Comparison of ENCODE assay signal across 12 cellular contexts in the genomic region with DNA sequence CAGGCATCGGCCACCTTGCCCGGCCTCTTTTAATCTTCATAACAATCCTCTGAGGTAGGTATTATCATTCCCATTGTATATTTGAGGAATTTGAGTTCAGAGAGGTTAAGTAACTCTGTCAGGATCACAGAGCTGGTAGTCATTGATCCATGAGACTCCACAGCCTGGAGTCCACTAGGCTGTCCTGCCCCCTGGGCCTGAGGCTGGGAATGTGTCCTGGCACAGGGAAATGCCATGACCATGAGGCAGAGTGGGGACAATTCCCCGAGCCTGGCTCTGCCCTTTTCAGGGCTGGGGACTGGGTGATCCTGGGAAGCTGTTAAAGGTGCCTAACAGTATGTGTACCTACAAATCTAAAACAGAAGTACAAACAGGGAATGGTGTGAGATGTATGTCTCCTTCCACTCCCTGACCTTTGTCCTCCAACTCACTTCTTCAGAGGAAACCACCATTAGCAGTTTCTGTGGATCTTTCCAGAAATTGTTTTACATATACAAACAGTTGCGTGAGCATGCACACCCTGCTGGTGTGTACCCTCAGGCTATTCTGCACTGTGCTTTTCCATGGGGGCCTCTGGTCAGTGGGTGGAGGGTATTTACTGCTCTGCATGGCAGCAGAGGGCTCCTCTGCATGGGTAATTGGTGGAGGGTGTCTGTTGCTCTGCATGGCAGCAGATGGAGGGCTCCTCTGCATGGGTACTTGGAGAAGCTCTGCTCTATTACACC. TPM values are rescaled to one million over a fixed set of nuclear protein-coding genes. Genes with fewer than 3 reads are reported as not detected.
DNase-seq lines count a peak whose midpoint lies in the region; ATAC-seq, FAIRE-seq and TF ChIP-seq lines count a peak whose summit lies in the region.
"Had no signal": no experiment of that assay in that cellular context is flagged by ENCODE, and none has a peak within 500 bp of the region (broad histone marks: within the 10 kb centered on the region; RNA-seq: fewer than 3 reads in every experiment).

No MANE protein-coding gene starts in this region.

- H3K36me3 Mint-ChIP-seq in Caco-2 (ENCODE audit: insufficient read depth, unreplicated experiment) (peaks cover 38% of the 10 kb centered on the region), astrocyte (ENCODE audit: low read depth, unreplicated experiment) (peaks cover 7% of the 10 kb centered on the region)
- H3K36me3 Mint-ChIP-seq in activated T-cell treated with anti-CD3 and anti-CD28 coated beads, Interleukin-2, amount 50 U/mL, for 72 hours (ENCODE audit: insufficient read depth in 2 of 2), result no peaks in the 10 kb centered on the region

- H3K18ac ChIP-seq in mesenchymal stem cell (ENCODE audit: low read depth in 1 of 2, low read length in 2 of 2), result no peak overlapping the region

- H3K4me2 ChIP-seq in A549, result no peak overlapping the region
- H3K4me2 ChIP-seq in astrocyte (ENCODE audit: low read length), result no peak overlapping the region
- H3K4me2 ChIP-seq in mesenchymal stem cell (ENCODE audit: low read length, poor library complexity, severe bottlenecking), result no peak overlapping the region

- H3K4me3 ChIP-seq in A549, result no peak overlapping the region
- H3K4me3 ChIP-seq in Caco-2 (ENCODE audit: low read depth, low read length), result no peak overlapping the region
- no peak overlapping the region for H3K4me3 ChIP-seq in astrocyte (ENCODE audit: insufficient read depth, low read depth, low read length)
- H3K4me3 ChIP-seq in mesenchymal stem cell (ENCODE audit: insufficient read depth in 1 of 2, low read depth in 1 of 2, low read length in 2 of 2), result no peak overlapping the region
- H3K4me3 ChIP-seq: MG63 had no signal

- no peak overlapping the region for H3K4ac ChIP-seq in mesenchymal stem cell (ENCODE audit: low read depth in 1 of 2, low read length in 2 of 2)

- no peak for TF ChIP-seq EP300 in A549 (IDR thresholded peaks at IDR 0.05)

- intact Hi-C loops in Caco-2 (cut with micrococcal nuclease; ENCODE audit: unreplicated experiment), result loop anchor here (1.0 to 2.0 kb wide), 9 partner anchors 21 to 286 kb away; no protein-coding TSS in a partner anchor

- H3K36me3 ChIP-seq in Caco-2 (ENCODE audit: control insufficient read depth, insufficient read depth, low read length) (no peaks in the 10 kb centered on the region), astrocyte (ENCODE audit: insufficient read depth, low read length) (peaks cover 3% of the 10 kb centered on the region), mesenchymal stem cell (ENCODE audit: control insufficient read depth in 1 of 2, insufficient read depth in 2 of 2, low read depth in 1 of 2, low read length in 2 of 2) (peaks cover 18 to 21% of the 10 kb centered on the region in 2 experiments)

- no peak overlapping the region for H2BK12ac ChIP-seq in mesenchymal stem cell (ENCODE audit: low read length in 2 of 2)

- TF ChIP-seq CTCF in A549 (IDR thresholded peaks at IDR 0.05) (no peak), Caco-2 (IDR thresholded peaks at IDR 0.05; ENCODE audit: insufficient read depth in 1 of 2, low read depth in 1 of 2, low read length in 1 of 2, severe bottlenecking in 1 of 2, unreplicated experiment in 1 of 2) (peak in 1 of 2 experiments; percentile 15), astrocyte (IDR thresholded peaks at IDR 0.05; ENCODE audit: insufficient read depth, low read depth, low read length) (no peak)

- no peak for DNase-seq in A549 (ENCODE audit: low read depth in 1 of 2, low spot score in 1 of 2)
- DNase-seq in Caco-2, result peak in 1 of 2 experiments; percentile 53
- DNase-seq in astrocyte (ENCODE audit: low read depth), result no peak
- no peak for DNase-seq in mesenchymal stem cell
- no peak for DNase-seq in GM12891 (ENCODE audit: insufficient read length, low spot score)
- no peak for DNase-seq in activated T-cell treated with anti-CD3 and anti-CD28 coated beads, Interleukin-2, amount 50 U/mL, for 72 hours
- no peak for DNase-seq in SIG-M5 treated with dmso at 0.1 percent for 504 hours (lab: John Stamatoyannopoulos, UW; ENCODE audit: unreplicated experiment)
- DNase-seq: SIG-M5 had no signal

- WGBS in A549 (ENCODE audit: missing lambda C conversion rate), result 47% methylated on average over 4 of the region's 4 CpGs
- WGBS in mesenchymal stem cell, result 85% methylated on average over 1 of the region's 4 CpGs

- CTCF ChIA-PET in A549 (lab: Yijun Ruan, JAX), result interaction anchor here (0.6 to 11.7 kb wide), 27 partner anchors 9 to 606 kb away, joined by 3 to 180 read pairs (median 11); a partner anchor contains a TSS
- CTCF ChIA-PET in Caco-2 (lab: Charles Lee), result interaction anchor here (0.6 to 4.3 kb wide), 5 partner anchors 21 to 285 kb away, joined by 3 to 56 read pairs (median 15); a partner anchor contains a TSS

- H3K4me3 Mint-ChIP-seq in Caco-2 (ENCODE audit: unreplicated experiment), result no peak overlapping the region
- H3K4me3 Mint-ChIP-seq in astrocyte (ENCODE audit: unreplicated experiment), result no peak overlapping the region
- no peak overlapping the region for H3K4me3 Mint-ChIP-seq in activated T-cell treated with anti-CD3 and anti-CD28 coated beads, Interleukin-2, amount 50 U/mL, for 72 hours
- H3K4me3 Mint-ChIP-seq: HFFc6 had no signal

- H2BK120ac ChIP-seq in mesenchymal stem cell (ENCODE audit: low read depth, low read length), result no peak overlapping the region

- ATAC-seq in A549, result no peak
- no peak for ATAC-seq in activated T-cell treated with anti-CD3 and anti-CD28 coated beads, Interleukin-2, amount 50 U/mL, for 72 hours (replicated peaks in 1 of 2)

- BruUV-seq in Caco-2 (replicated peaks; lab: Mats Ljungman, UMichigan), result no TSS peak

- H3K27me3 Mint-ChIP-seq in Caco-2 (ENCODE audit: insufficient read depth, unreplicated experiment) (no peaks in the 10 kb centered on the region), astrocyte (ENCODE audit: low read depth, unreplicated experiment) (no peaks in the 10 kb centered on the region)
- no peaks in the 10 kb centered on the region for H3K27me3 Mint-ChIP-seq in activated T-cell treated with anti-CD3 and anti-CD28 coated beads, Interleukin-2, amount 50 U/mL, for 72 hours (ENCODE audit: low read depth)

- TF ChIP-seq RAD21 in A549 (conservative IDR thresholded peaks at IDR 0.05 in 1 of 2, IDR thresholded peaks at IDR 0.05 in 1 of 2), result no peak

- H3K27ac ChIP-seq in A549, result peak overlapping the region; percentile 11 to 54; a peak in 2 of 6 replicates
- no peak overlapping the region for H3K27ac ChIP-seq in astrocyte (ENCODE audit: low read depth, low read length)
- no peak overlapping the region for H3K27ac ChIP-seq in mesenchymal stem cell (ENCODE audit: low read length, poor library complexity, severe bottlenecking)
- H3K27ac ChIP-seq: C4-2B had no signal

- H2AFZ ChIP-seq in astrocyte (ENCODE audit: low read depth, low read length) (no peak overlapping the region), mesenchymal stem cell (ENCODE audit: low read depth, low read length) (no peak overlapping the region)

- peaks cover 29% of the 10 kb centered on the region for H3K4me1 Mint-ChIP-seq in Caco-2 (ENCODE audit: low read depth, unreplicated experiment)
- peaks cover 39% of the 10 kb centered on the region for H3K4me1 Mint-ChIP-seq in astrocyte (ENCODE audit: low read depth, unreplicated experiment)
- H3K4me1 Mint-ChIP-seq in activated T-cell treated with anti-CD3 and anti-CD28 coated beads, Interleukin-2, amount 50 U/mL, for 72 hours (ENCODE audit: low read depth), result no peaks in the 10 kb centered on the region

- FAIRE-seq in A549 (lab: Jason Lieb, UNC) (no peak), astrocyte (lab: Jason Lieb, UNC) (no peak), GM12891 (lab: Jason Lieb, UNC) (no peak)
- FAIRE-seq: H54 had no signal

- no peak overlapping the region for H2BK5ac ChIP-seq in mesenchymal stem cell (ENCODE audit: low read depth, low read length, poor library complexity, severe bottlenecking)

- H3K9me3 ChIP-seq in A549 (peaks cover 12% of the 10 kb centered on the region), Caco-2 (no peaks in the 10 kb centered on the region), astrocyte (ENCODE audit: insufficient read depth, low read depth, low read length) (no peaks in the 10 kb centered on the region), mesenchymal stem cell (ENCODE audit: control insufficient read depth, low read length) (no peaks in the 10 kb centered on the region)

- no peak overlapping the region for H4K91ac ChIP-seq in mesenchymal stem cell (ENCODE audit: low read length)

- H3K9me3 Mint-ChIP-seq in Caco-2 (ENCODE audit: unreplicated experiment) (no peaks in the 10 kb centered on the region), astrocyte (ENCODE audit: unreplicated experiment) (no peaks in the 10 kb centered on the region)
- no peaks in the 10 kb centered on the region for H3K9me3 Mint-ChIP-seq in activated T-cell treated with anti-CD3 and anti-CD28 coated beads, Interleukin-2, amount 50 U/mL, for 72 hours

- peaks cover 5% of the 10 kb centered on the region for H3K79me1 ChIP-seq in mesenchymal stem cell (replicated peaks; ENCODE audit: low read length, poor library complexity, severe bottlenecking)

- H4K8ac ChIP-seq in mesenchymal stem cell (ENCODE audit: low read length), result no peak overlapping the region

- H3K27ac Mint-ChIP-seq in Caco-2 (ENCODE audit: unreplicated experiment) (peak overlapping the region; percentile 78), astrocyte (ENCODE audit: unreplicated experiment) (peak overlapping the region; percentile 58)
- H3K27ac Mint-ChIP-seq in activated T-cell treated with anti-CD3 and anti-CD28 coated beads, Interleukin-2, amount 50 U/mL, for 72 hours, result no peak overlapping the region

- no peak overlapping the region for H3K23ac ChIP-seq in mesenchymal stem cell (ENCODE audit: low read length in 2 of 2)

- H3K4me1 ChIP-seq in A549 (peaks cover 19% of the 10 kb centered on the region), Caco-2 (peaks cover 21% of the 10 kb centered on the region), astrocyte (ENCODE audit: insufficient read depth, low read length) (peaks cover 23% of the 10 kb centered on the region), mesenchymal stem cell (ENCODE audit: control insufficient read depth, insufficient read depth, low read depth, low read length) (peaks cover 20% of the 10 kb centered on the region)

- no peak for TF ChIP-seq POLR2A in A549 (IDR thresholded peaks at IDR 0.05; ENCODE audit: low read length)
- TF ChIP-seq POLR2A in GM12891 (IDR thresholded peaks at IDR 0.05; ENCODE audit: low read depth, low read length), result no peak

- H3K27me3 ChIP-seq in Caco-2 (replicated peaks; ENCODE audit: control insufficient read depth, insufficient read depth, low read length) (no peaks in the 10 kb centered on the region), astrocyte (ENCODE audit: insufficient read depth, low read length) (no peaks in the 10 kb centered on the region), mesenchymal stem cell (ENCODE audit: control insufficient read depth in 1 of 2, insufficient read depth in 1 of 2, low read length in 2 of 2) (no peaks in the 10 kb centered on the region)
- H3K27me3 ChIP-seq: MG63 had no signal

- peak overlapping the region; percentile 0 for H2BK15ac ChIP-seq in mesenchymal stem cell (ENCODE audit: low read depth, poor library complexity, severe bottlenecking)

- no peak overlapping the region for H3K9ac ChIP-seq in astrocyte (ENCODE audit: low read length)
- no peak overlapping the region for H3K9ac ChIP-seq in mesenchymal stem cell (ENCODE audit: low read length)

- H2AK5ac ChIP-seq in mesenchymal stem cell (ENCODE audit: low read length, severe bottlenecking), result peak overlapping the region; percentile 34

- H3K14ac ChIP-seq in mesenchymal stem cell (ENCODE audit: low read length in 2 of 2), result no peak overlapping the region

- no peaks in the 10 kb centered on the region for H3K79me2 ChIP-seq in astrocyte (ENCODE audit: insufficient read depth, low read length)

- POLR2A ChIA-PET in A549 (lab: Yijun Ruan, JAX) (no interaction called here), Caco-2 (lab: Charles Lee) (no interaction called here)

- H4K20me1 ChIP-seq in astrocyte (ENCODE audit: insufficient read depth, low read length), result peaks cover 5% of the 10 kb centered on the region

RNA-seq across cellular contexts. Expression of a gene that starts 53.8 kb away (rescaled TPM):
- polyA plus RNA-seq in A549 (2011; rRNA removed) (24.4 and 27.7 TPM in 2 replicates), A549 (2017; fragmentation: RNase III; extraction: RNeasy Plus Mini Kit Qiagen cat#74134 plus additional on column Dnase treatment) (50.8 to 59.7 TPM (median 55.8 TPM) in 3 replicates)
- 28.2 and 45.6 TPM in 2 replicates for polyA plus RNA-seq in A549 (2012; cell fraction: cytosol; rRNA removed)
- polyA plus RNA-seq in A549 (2012; cell fraction: nucleus; rRNA removed), result 70.2 and 91.2 TPM in 2 replicates
- 37.2 and 50.7 TPM in 2 replicates for polyA minus RNA-seq in A549 (2011; rRNA and poly(A)+ RNA removed)
- total RNA-seq in Caco-2 (2022) (106 and 110 TPM in 2 replicates), astrocyte (293 and 321 TPM in 2 replicates)
- polyA plus RNA-seq in mesenchymal stem cell (2013, experiment 1 of 2), result 64.3 TPM
- polyA plus RNA-seq in mesenchymal stem cell (2013, experiment 2 of 2), result 64.6 TPM
- polyA plus RNA-seq in GM12891 (2012; ENCODE audit: low read depth, missing spikeins), result 11.7 TPM
- 1 to 10 TPM; 3.4 to 3.5 TPM for total RNA-seq in activated T-cell treated with anti-CD3 and anti-CD28 coated beads, Interleukin-2, amount 50 U/mL, for 72 hours

Comparison
In these comparisons a context has a peak if more than half of its experiments do, and no peak if none do; other contexts are left out.
1. H3K27ac ChIP-seq: peak in A549 (2 of 2); none in astrocyte (single experiment) and mesenchymal stem cell (single experiment).
2. RNA of a gene that starts 53.8 kb away (total RNA-seq): 293 to 321 TPM in astrocyte and 106 to 110 TPM in Caco-2; 3.4 to 3.5 TPM in activated T-cell treated with anti-CD3 and anti-CD28 coated beads, Interleukin-2, amount 50 U/mL, for 72 hours; every median in the first group is over 10 times any median in the second.